9 cellular contexts compared by ENCODE assay signal in genomic region chr6:166244353-166245045, GRCh38.
DNase-seq lines count a peak whose midpoint lies in the region; ATAC-seq and TF ChIP-seq lines count a peak whose summit lies in the region.
"Had no signal": no experiment of that assay in that cellular context is flagged by ENCODE, and none has a peak within 500 bp of the region (broad histone marks: within the 10 kb centered on the region; RNA-seq: fewer than 3 reads in every experiment).

No MANE protein-coding gene starts in this region.

- no peak overlapping the region for H3K9ac ChIP-seq in mammary epithelial cell (ENCODE audit: insufficient read depth, low read length)

- H3K4me1 ChIP-seq in thymus (ENCODE audit: control insufficient read depth, insufficient read depth, low read length) (peaks cover 9% of the 10 kb centered on the region), mammary epithelial cell (ENCODE audit: insufficient read depth, low read length) (no peaks in the 10 kb centered on the region)

- in situ Hi-C loops in mammary epithelial cell (cut with MboI; ENCODE audit: low sequenced_read_pairs in 2 of 2): no loop called here

- no TSS peak for BruUV-seq in mammary epithelial cell (replicated peaks; lab: Mats Ljungman, UMichigan)

- no peaks in the 10 kb centered on the region for H3K27me3 Mint-ChIP-seq in activated T-cell treated with anti-CD3 and anti-CD28 coated beads, Interleukin-2, amount 50 U/mL, for 4 hours (ENCODE audit: low read depth)

- H3K27ac ChIP-seq in thymus (ENCODE audit: low read depth) (peak overlapping the region; percentile 5), mammary epithelial cell (ENCODE audit: insufficient read depth, low read depth, low read length) (no peak overlapping the region)

- dilution Hi-C loops in mammary epithelial cell (cut with HindIII; ENCODE audit: low sequenced_read_pairs): no loop called here

- H3K36me3 ChIP-seq in thymus (ENCODE audit: control insufficient read depth, insufficient read depth) (no peaks in the 10 kb centered on the region), mammary epithelial cell (ENCODE audit: insufficient read depth, low read length) (no peaks in the 10 kb centered on the region)

- no peaks in the 10 kb centered on the region for H3K9me3 ChIP-seq in thymus (ENCODE audit: control insufficient read depth)
- H3K9me3 ChIP-seq in mammary epithelial cell (replicated peaks; ENCODE audit: insufficient read depth, low read length): no peaks in the 10 kb centered on the region

- H2AFZ ChIP-seq in mammary epithelial cell (ENCODE audit: low read depth, low read length): no peak overlapping the region

- DNase-seq in activated naive CD4-positive, alpha-beta T cell treated with Interleukin-2 at 50 U/mL for 16 hours: peak; percentile 50
- no peak for DNase-seq in activated naive CD4-positive, alpha-beta T cell (lab: John Stamatoyannopoulos, UW)
- DNase-seq in activated T-cell treated with anti-CD3 and anti-CD28 coated beads, Interleukin-2, amount 50 U/mL, for 4 hours: no peak
- no peak for DNase-seq in EL
- no peak for DNase-seq in NCI-H748 treated with DMSO at 0.1 percent for 48 hours (lab: John Stamatoyannopoulos, UW)
- no peak for DNase-seq in mammary epithelial cell

- H3K27me3 ChIP-seq in thymus (ENCODE audit: control insufficient read depth, insufficient read depth): no peaks in the 10 kb centered on the region
- no peaks in the 10 kb centered on the region for H3K27me3 ChIP-seq in mammary epithelial cell (ENCODE audit: insufficient read depth, low read length)

- no peaks in the 10 kb centered on the region for H4K20me1 ChIP-seq in mammary epithelial cell (ENCODE audit: insufficient read depth, low read length)

- peak; percentile 84 for ATAC-seq in HG02973 (IDR thresholded peaks at IDR 0.05; ENCODE audit: unreplicated experiment)
- ATAC-seq in activated T-cell treated with anti-CD3 and anti-CD28 coated beads, Interleukin-2, amount 50 U/mL, for 4 hours: peak; percentile 90 to 92
- ATAC-seq: K562 had no signal

- 8% methylated on average over 11 of the region's 11 CpGs for WGBS in thymus
- WGBS in mammary epithelial cell (ENCODE audit: low coverage, missing lambda C conversion rate): 84% methylated on average over 11 of the region's 11 CpGs

- no peaks in the 10 kb centered on the region for H3K36me3 Mint-ChIP-seq in activated T-cell treated with anti-CD3 and anti-CD28 coated beads, Interleukin-2, amount 50 U/mL, for 4 hours (ENCODE audit: insufficient read depth)

- peak overlapping the region; percentile 70 for H3K4me3 Mint-ChIP-seq in activated T-cell treated with anti-CD3 and anti-CD28 coated beads, Interleukin-2, amount 50 U/mL, for 4 hours

- no peak for TF ChIP-seq CTCF in mammary epithelial cell (conservative IDR thresholded peaks at IDR 0.05 in 1 of 2, IDR thresholded peaks at IDR 0.05 in 1 of 2; ENCODE audit: extremely low read depth in 1 of 2, insufficient read depth in 1 of 2, low read depth in 1 of 2, low read length in 2 of 2)

- peaks cover 32% of the 10 kb centered on the region for H3K4me1 Mint-ChIP-seq in activated T-cell treated with anti-CD3 and anti-CD28 coated beads, Interleukin-2, amount 50 U/mL, for 4 hours (ENCODE audit: low read depth)

- H3K9me3 Mint-ChIP-seq in activated T-cell treated with anti-CD3 and anti-CD28 coated beads, Interleukin-2, amount 50 U/mL, for 4 hours: no peaks in the 10 kb centered on the region

- H3K79me2 ChIP-seq in mammary epithelial cell (ENCODE audit: insufficient read depth, low read length): no peaks in the 10 kb centered on the region

- peak overlapping the region; percentile 18 for H3K4me3 ChIP-seq in thymus (ENCODE audit: low read length)
- no peak overlapping the region for H3K4me3 ChIP-seq in mammary epithelial cell (replicated peaks in 1 of 3; ENCODE audit: insufficient read depth in 1 of 3, low read depth in 2 of 3, low read length in 3 of 3)
- H3K4me3 ChIP-seq: K562 had no signal

- CTCF ChIA-PET in mammary epithelial cell (lab: Charles Lee; ENCODE audit: low non-redundant PET): no interaction called here

- H3K4me2 ChIP-seq in mammary epithelial cell (ENCODE audit: insufficient read depth, low read depth, low read length): no peak overlapping the region

- intact Hi-C loops in mammary epithelial cell (cut with micrococcal nuclease): no loop called here
